Comparison of ENCODE assay signal across 8 cellular contexts in genomic region chr3:30658328-30659052, GRCh38. TPM values are rescaled to one million over a fixed set of nuclear protein-coding genes. Genes with fewer than 3 reads are reported as not detected.
DNase-seq lines count a peak whose midpoint lies in the region; ATAC-seq and TF ChIP-seq lines count a peak whose summit lies in the region.

No MANE protein-coding gene starts in this region.

- H3K36me3 ChIP-seq in testis (ENCODE audit: low read depth, missing control alignments) (no peaks in the 10 kb centered on the region), BE2C (no peaks in the 10 kb centered on the region)

- H3K36me3 Mint-ChIP-seq in activated naive CD4-positive, alpha-beta T cell treated with anti-CD3 and anti-CD28 coated beads, Interleukin-2, amount 50 U/mL, for 72 hours: peaks cover 56 to 77% of the 10 kb centered on the region in 2 donors

- ATAC-seq in GM18868 (IDR thresholded peaks at IDR 0.05; ENCODE audit: unreplicated experiment) (peak; percentile 85), HG02885 (IDR thresholded peaks at IDR 0.05; ENCODE audit: poor library complexity, unreplicated experiment) (peak; percentile 81), left ventricle myocardium superior (peak; percentile 65)
- peak; percentile 72 to 74 for ATAC-seq in activated naive CD4-positive, alpha-beta T cell treated with anti-CD3 and anti-CD28 coated beads, Interleukin-2, amount 50 U/mL, for 72 hours

- WGBS in testis, 2 donors: 45 to 57% methylated on average over 9 of the region's 9 CpGs

- peak overlapping the region; percentile 89 to 97 for H3K27ac Mint-ChIP-seq in activated naive CD4-positive, alpha-beta T cell treated with anti-CD3 and anti-CD28 coated beads, Interleukin-2, amount 50 U/mL, for 72 hours

- H3K27me3 ChIP-seq in testis (no peaks in the 10 kb centered on the region), BE2C (no peaks in the 10 kb centered on the region)

- H3K4me1 ChIP-seq in testis (peaks cover 21% of the 10 kb centered on the region), BE2C (no peaks in the 10 kb centered on the region)

- TF ChIP-seq CTCF in testis (IDR thresholded peaks at IDR 0.05) (no peak), BE2C (IDR thresholded peaks at IDR 0.05; ENCODE audit: low read depth, low read length) (no peak)

- H3K9me3 ChIP-seq in testis (no peaks in the 10 kb centered on the region), BE2C (no peaks in the 10 kb centered on the region)

- intact Hi-C loops in left ventricle myocardium superior (cut with micrococcal nuclease) (no loop called here), testis (cut with DNase I; ENCODE audit: low total_unique reads) (no loop called here)

- H3K4me3 ChIP-seq in testis (no peak overlapping the region), BE2C (ENCODE audit: low read depth, low read length) (no peak overlapping the region)

- H3K27ac ChIP-seq in testis: peak overlapping the region in 1 of 2 donors; percentile 69

- no peak for TF ChIP-seq POLR2A in testis (IDR thresholded peaks at IDR 0.05)

- peak; percentile 58 to 89 for DNase-seq in NOMO-1 (lab: John Stamatoyannopoulos, UW; ENCODE audit: unreplicated experiment in 2 of 2)
- DNase-seq in activated naive CD4-positive, alpha-beta T cell treated with anti-CD3 and anti-CD28 coated beads, Interleukin-2, amount 50 U/mL, for 72 hours (ENCODE audit: low spot score in 2 of 2): peak in 1 of 2 donors; percentile 54
- DNase-seq in left ventricle myocardium superior: no peak
- DNase-seq in stimulated activated CD4-positive, alpha-beta T cell treated with anti-CD3 and anti-CD28 coated beads, Interleukin-2, amount 100 ng/mL, for 24 hours: peak; percentile 52 to 59
- no peak for DNase-seq in testis
- DNase-seq in BE2C: no peak

- H3K9me3 Mint-ChIP-seq in activated naive CD4-positive, alpha-beta T cell treated with anti-CD3 and anti-CD28 coated beads, Interleukin-2, amount 50 U/mL, for 72 hours: peaks cover 0 to 3% of the 10 kb centered on the region in 2 donors

RNA-seq across cellular contexts. Expression of gene TGFBR2, which starts 52.1 kb away (rescaled TPM):
- total RNA-seq in activated naive CD4-positive, alpha-beta T cell treated with anti-CD3 and anti-CD28 coated beads, Interleukin-2, amount 50 U/mL, for 72 hours: 10 to 100 TPM; 45.0 to 74.1 TPM
- total RNA-seq in left ventricle myocardium superior (175 TPM), testis (10 to 100 TPM; 18.7 to 26.1 TPM)
- polyA plus RNA-seq in testis (ENCODE audit: insufficient read depth, low read depth, low replicate concordance): 35.3 TPM
- polyA plus RNA-seq in BE2C (2012; ENCODE audit: insufficient read depth, insufficient read length, low read depth): 2.3 TPM

Comparison
In these comparisons a context has a peak if more than half of its experiments do, and no peak if none do; other contexts are left out.
1. DNase-seq: peak in NOMO-1 (2 of 2) and stimulated activated CD4-positive, alpha-beta T cell treated with anti-CD3 and anti-CD28 coated beads, Interleukin-2, amount 100 ng/mL, for 24 hours (2 of 2); none in left ventricle myocardium superior (single experiment), testis (single experiment) and BE2C (single experiment).
2. Peak in every context shown above with its lines, with median percentiles within 50 percentile points of each other: ATAC-seq.